Comparison of ENCODE assay signal across 16 cellular contexts in genomic region chrY:19644889-19645638, GRCh38.
DNase-seq lines count a peak whose midpoint lies in the region; ATAC-seq and TF ChIP-seq lines count a peak whose summit lies in the region.
"Had no signal": no experiment of that assay in that cellular context is flagged by ENCODE, and none has a peak within 500 bp of the region (broad histone marks: within the 10 kb centered on the region; RNA-seq: fewer than 3 reads in every experiment).

No MANE protein-coding gene starts in this region.

- no peaks in the 10 kb centered on the region for H3K27me3 ChIP-seq in liver (ENCODE audit: control insufficient read depth in 4 of 4, insufficient read depth in 4 of 4, low read length in 3 of 4)
- H3K27me3 ChIP-seq: BLaER1 treated with 17β-estradiol and CSF1 and Interleukin-3, amounts not matched to agents 10 nM and 100 nM had no signal

- no peaks in the 10 kb centered on the region for H3K4me1 ChIP-seq in liver (ENCODE audit: control insufficient read depth in 4 of 4, insufficient read depth in 4 of 4, low read length in 3 of 4)
- H3K4me1 ChIP-seq: A549; BLaER1 treated with 17β-estradiol and CSF1 and Interleukin-3, amounts not matched to agents 10 nM and 100 nM; Caco-2 had no signal

- H3K36me3 ChIP-seq in liver (ENCODE audit: control insufficient read depth in 4 of 4, insufficient read depth in 3 of 4, low read depth in 1 of 4, low read length in 3 of 4), result no peaks in the 10 kb centered on the region
- H3K36me3 ChIP-seq: BLaER1 treated with 17β-estradiol and CSF1 and Interleukin-3, amounts not matched to agents 10 nM and 100 nM had no signal

- H3K9ac ChIP-seq in liver (ENCODE audit: low read depth in 1 of 2, low read length in 2 of 2), result no peak overlapping the region
- H3K9ac ChIP-seq: BLaER1 treated with 17β-estradiol and CSF1 and Interleukin-3, amounts not matched to agents 10 nM and 100 nM had no signal

- no peaks in the 10 kb centered on the region for H3K9me3 ChIP-seq in liver (ENCODE audit: control insufficient read depth in 4 of 4, low read length in 3 of 4)
- H3K9me3 ChIP-seq: A549; BLaER1 treated with 17β-estradiol and CSF1 and Interleukin-3, amounts not matched to agents 10 nM and 100 nM; Caco-2 had no signal

- no peak for TF ChIP-seq RAD21 in liver (IDR thresholded peaks at IDR 0.05)

- H3K4me3 ChIP-seq in LNCaP clone FGC (ENCODE audit: low read depth, low read length) (no peak overlapping the region), liver (ENCODE audit: low read depth in 1 of 3, low read length in 3 of 3) (no peak overlapping the region)
- H3K4me3 ChIP-seq: A549; BLaER1 treated with 17β-estradiol and CSF1 and Interleukin-3, amounts not matched to agents 10 nM and 100 nM had no signal

- H3K27ac ChIP-seq in liver (ENCODE audit: low read depth in 1 of 2, low read length in 2 of 2), result no peak overlapping the region
- H3K27ac ChIP-seq: 22Rv1; A549; BLaER1 treated with 17β-estradiol and CSF1 and Interleukin-3, amounts not matched to agents 10 nM and 100 nM; C4-2B had no signal

- ATAC-seq in left lobe of liver, result peak; percentile 49
- ATAC-seq in GM18909 (IDR thresholded peaks at IDR 0.05; ENCODE audit: poor library complexity, unreplicated experiment), result no peak
- ATAC-seq: A549; CD8-positive, alpha-beta T cell had no signal

- DNase-seq in LNCaP clone FGC (ENCODE audit: low read depth) (peak; percentile 68), left lobe of liver (ENCODE audit: low spot score) (peak; percentile 46), GM13976 (ENCODE audit: low spot score) (no peak)
- DNase-seq: AML-193; Caco-2; Calu3; CD4-positive, alpha-beta T cell; CD8-positive, alpha-beta T cell; DMS79 treated with DMSO at 0.1 percent for 48 hours; GF-D8 had no signal

- TF ChIP-seq CTCF in LNCaP clone FGC (IDR thresholded peaks at IDR 0.05; ENCODE audit: control insufficient read depth, extremely low read depth, insufficient read depth), result no peak
- no peak for TF ChIP-seq CTCF in liver (IDR thresholded peaks at IDR 0.05; ENCODE audit: low read depth, low read length, missing input control)
- TF ChIP-seq CTCF in GM13976 (IDR thresholded peaks at IDR 0.05; ENCODE audit: borderline replicate concordance, control extremely low read depth, extremely low read depth, insufficient read depth, missing control alignments), result no peak

- in situ Hi-C loops in GM13976 (cut with MboI; ENCODE audit: low sequenced_read_pairs, unreplicated experiment), result no loop called here

- 43% methylated on average over 3 of the region's 3 CpGs for WGBS in liver

TF ChIP-seq in liver, 16 proteins besides CTCF, POLR2A, EP300 and RAD21:
- TF ChIP-seq RXRA (IDR thresholded peaks at IDR 0.05), result peak in 1 of 2 donors; percentile 13
- TF ChIP-seq HNF4G (IDR thresholded peaks at IDR 0.05), result no peak
- no peak for TF ChIP-seq MAX (IDR thresholded peaks at IDR 0.05)
- TF ChIP-seq, protein P1, sequence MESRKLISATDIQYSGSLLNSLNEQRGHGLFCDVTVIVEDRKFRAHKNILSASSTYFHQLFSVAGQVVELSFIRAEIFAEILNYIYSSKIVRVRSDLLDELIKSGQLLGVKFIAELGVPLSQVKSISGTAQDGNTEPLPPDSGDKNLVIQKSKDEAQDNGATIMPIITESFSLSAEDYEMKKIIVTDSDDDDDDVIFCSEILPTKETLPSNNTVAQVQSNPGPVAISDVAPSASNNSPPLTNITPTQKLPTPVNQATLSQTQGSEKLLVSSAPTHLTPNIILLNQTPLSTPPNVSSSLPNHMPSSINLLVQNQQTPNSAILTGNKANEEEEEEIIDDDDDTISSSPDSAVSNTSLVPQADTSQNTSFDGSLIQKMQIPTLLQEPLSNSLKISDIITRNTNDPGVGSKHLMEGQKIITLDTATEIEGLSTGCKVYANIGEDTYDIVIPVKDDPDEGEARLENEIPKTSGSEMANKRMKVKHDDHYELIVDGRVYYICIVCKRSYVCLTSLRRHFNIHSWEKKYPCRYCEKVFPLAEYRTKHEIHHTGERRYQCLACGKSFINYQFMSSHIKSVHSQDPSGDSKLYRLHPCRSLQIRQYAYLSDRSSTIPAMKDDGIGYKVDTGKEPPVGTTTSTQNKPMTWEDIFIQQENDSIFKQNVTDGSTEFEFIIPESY (IDR thresholded peaks at IDR 0.05), result no peak
- TF ChIP-seq NR2F2 (IDR thresholded peaks at IDR 0.05), result no peak
- peak in 1 of 2 donors; percentile 63 for TF ChIP-seq HNF4A (conservative IDR thresholded peaks at IDR 0.05)
- peak; percentile 18 for TF ChIP-seq YY1 (IDR thresholded peaks at IDR 0.05)
- no peak for TF ChIP-seq SP1 (IDR thresholded peaks at IDR 0.05)
- TF ChIP-seq TAF1 (conservative IDR thresholded peaks at IDR 0.05), result no peak
- no peak for TF ChIP-seq JUND (IDR thresholded peaks at IDR 0.05)
- TF ChIP-seq GABPA (IDR thresholded peaks at IDR 0.05 in 1 of 2, conservative IDR thresholded peaks at IDR 0.05 in 1 of 2), result no peak
- TF ChIP-seq FOXA1 (IDR thresholded peaks at IDR 0.05), result no peak
